In genomic region chr1:236455242-236455641, GRCh38 we compare ENCODE assay signal across 13 cellular contexts.
"Had no signal": no experiment of that assay in that cellular context is flagged by ENCODE, and none has a peak within 500 bp of the region (broad histone marks: within the 10 kb centered on the region; RNA-seq: fewer than 3 reads in every experiment).

No MANE protein-coding gene starts in this region.

- H3K4me3 ChIP-seq: heart right ventricle, neural progenitor cell, pancreas, right atrium auricular region had no signal

- ATAC-seq: activated T-cell treated with anti-CD3 and anti-CD28 coated beads, Interleukin-2, amount 50 U/mL, for 4 hours; heart right ventricle had no signal

- H3K9me3 Mint-ChIP-seq: activated naive CD8-positive, alpha-beta T cell treated with anti-CD3 and anti-CD28 coated beads for 36 hours; activated T-cell treated with anti-CD3 and anti-CD28 coated beads, Interleukin-2, amount 50 U/mL, for 4 hours; neural progenitor cell had no signal

- DNase-seq: activated CD4-positive, alpha-beta T cell treated with anti-CD3 and anti-CD28 coated beads, Interleukin-2, amount 50 U/mL, for 48 hours; activated CD4-positive, CD25-positive, alpha-beta regulatory T cell treated with anti-CD3 and anti-CD28 coated beads, Interleukin-2, amount 50 U/mL, for 72 hours; activated gamma-delta T cell; activated naive CD8-positive, alpha-beta T cell treated with anti-CD3 and anti-CD28 coated beads for 36 hours; activated T-cell treated with anti-CD3 and anti-CD28 coated beads, Interleukin-2, amount 50 U/mL, for 4 hours; anterior cingulate cortex; foreskin melanocyte; heart right ventricle; kidney; pancreas; small intestine had no signal

- H3K4me3 Mint-ChIP-seq: activated naive CD8-positive, alpha-beta T cell treated with anti-CD3 and anti-CD28 coated beads for 36 hours; activated T-cell treated with anti-CD3 and anti-CD28 coated beads, Interleukin-2, amount 50 U/mL, for 4 hours; neural progenitor cell had no signal

- H3K36me3 Mint-ChIP-seq: activated naive CD8-positive, alpha-beta T cell treated with anti-CD3 and anti-CD28 coated beads for 36 hours; neural progenitor cell had no signal

- H3K27ac Mint-ChIP-seq: activated naive CD8-positive, alpha-beta T cell treated with anti-CD3 and anti-CD28 coated beads for 36 hours; neural progenitor cell had no signal
